Comparison of ENCODE assay signal across 27 cellular contexts in the genomic region with DNA sequence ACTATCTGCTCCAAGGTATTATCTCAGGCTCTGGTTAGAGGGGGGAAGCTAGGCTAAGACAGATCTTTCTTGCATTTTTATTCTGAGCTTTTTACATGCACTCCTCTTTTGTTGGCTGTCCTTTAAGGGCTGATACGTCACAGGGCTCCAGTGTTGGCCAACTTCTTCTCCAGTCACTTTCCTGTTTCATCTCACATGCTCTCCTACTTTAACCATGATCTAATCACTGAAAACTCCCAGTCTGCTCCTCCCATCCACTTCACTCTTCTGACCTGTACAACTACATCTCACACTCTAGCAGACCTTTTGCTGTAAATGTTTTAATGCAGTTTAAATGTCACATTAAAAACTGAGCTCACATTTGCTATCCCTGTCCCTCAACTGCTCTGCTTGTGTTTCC.
DNase-seq lines count a peak whose midpoint lies in the region; ATAC-seq and TF ChIP-seq lines count a peak whose summit lies in the region.
"Had no signal": no experiment of that assay in that cellular context is flagged by ENCODE, and none has a peak within 500 bp of the region (broad histone marks: within the 10 kb centered on the region; RNA-seq: fewer than 3 reads in every experiment).

No MANE protein-coding gene starts in this region.

- H3K27me3 Mint-ChIP-seq in CD4-positive, alpha-beta memory T cell: peaks cover 0 to 2% of the 10 kb centered on the region in 2 donors
- H3K27me3 Mint-ChIP-seq: activated naive CD8-positive, alpha-beta T cell treated with anti-CD3 and anti-CD28 coated beads for 36 hours had no signal

- intact Hi-C loops in left lung (cut with DNase I): no loop called here
- intact Hi-C loops in CD4-positive, alpha-beta memory T cell (cut with micrococcal nuclease): no loop called here

- H3K9ac ChIP-seq in fibroblast of lung (ENCODE audit: insufficient read depth, low read length): no peak overlapping the region

- H3K4me3 ChIP-seq in fibroblast of lung (replicated peaks in 1 of 4; ENCODE audit: control extremely low read depth in 1 of 4, insufficient read depth in 1 of 4, low read depth in 3 of 4, low read length in 4 of 4) (no peak overlapping the region), left lung (no peak overlapping the region)
- no peak overlapping the region for H3K4me3 ChIP-seq in CD4-positive, alpha-beta memory T cell (ENCODE audit: low read length in 2 of 2)
- H3K4me3 ChIP-seq: esophagus muscularis mucosa, GM23338, K562, PC-9 had no signal

- H3K79me2 ChIP-seq in fibroblast of lung (ENCODE audit: control insufficient read depth, insufficient read depth, low read length): no peaks in the 10 kb centered on the region

- no peaks in the 10 kb centered on the region for H3K27me3 ChIP-seq in fibroblast of lung (ENCODE audit: control insufficient read depth, insufficient read depth, low read length)
- H3K27me3 ChIP-seq in left lung: no peaks in the 10 kb centered on the region
- no peaks in the 10 kb centered on the region for H3K27me3 ChIP-seq in CD4-positive, alpha-beta memory T cell (ENCODE audit: insufficient read depth, low read length)
- H3K27me3 ChIP-seq: esophagus muscularis mucosa had no signal

- ATAC-seq in left lung: peak; percentile 88
- no peak for ATAC-seq in GM21737 (IDR thresholded peaks at IDR 0.05; ENCODE audit: unreplicated experiment)
- ATAC-seq: activated CD4-positive, CD25-positive, alpha-beta regulatory T cell treated with anti-CD3 and anti-CD28 coated beads, Interleukin-2, amount 50 U/mL, for 24 hours; CD8-positive, alpha-beta T cell; effector memory CD8-positive, alpha-beta T cell; GM23338; K562; left lobe of liver; natural killer cell; T-cell had no signal

- H3K4me1 Mint-ChIP-seq in CD4-positive, alpha-beta memory T cell: peaks cover 0 to 2% (median 0%) of the 10 kb centered on the region in 4 donors
- H3K4me1 Mint-ChIP-seq: activated naive CD8-positive, alpha-beta T cell treated with anti-CD3 and anti-CD28 coated beads for 36 hours; natural killer cell had no signal

- H3K36me3 Mint-ChIP-seq in CD4-positive, alpha-beta memory T cell: no peaks in the 10 kb centered on the region
- H3K36me3 Mint-ChIP-seq: activated naive CD8-positive, alpha-beta T cell treated with anti-CD3 and anti-CD28 coated beads for 36 hours; CD8-positive, alpha-beta T cell; natural killer cell; T-cell had no signal

- H3K9me3 Mint-ChIP-seq in CD4-positive, alpha-beta memory T cell: peaks cover 0 to 3% (median 0%) of the 10 kb centered on the region in 8 donors
- H3K9me3 Mint-ChIP-seq: activated CD4-positive, alpha-beta memory T cell treated with anti-CD3 and anti-CD28 coated beads, Interleukin-2, amount 10 ng/mL, durations not matched to agents 7 days and 5 days; CD8-positive, alpha-beta T cell; effector memory CD8-positive, alpha-beta T cell; GM23338; HFFc6; natural killer cell had no signal

- H2AFZ ChIP-seq in fibroblast of lung (ENCODE audit: low read length): no peak overlapping the region
- H2AFZ ChIP-seq: GM23338, PC-9 had no signal

- no peak overlapping the region for H3K4me2 ChIP-seq in fibroblast of lung (ENCODE audit: extremely low read depth, insufficient read depth, low read length)
- H3K4me2 ChIP-seq: GM23338, PC-9 had no signal

- no peak overlapping the region for H3K4me3 Mint-ChIP-seq in CD4-positive, alpha-beta memory T cell
- H3K4me3 Mint-ChIP-seq: activated CD4-positive, alpha-beta memory T cell treated with anti-CD3 and anti-CD28 coated beads, Interleukin-2, amount 10 ng/mL, durations not matched to agents 7 days and 5 days; activated naive CD8-positive, alpha-beta T cell treated with anti-CD3 and anti-CD28 coated beads for 36 hours; CD8-positive, alpha-beta T cell; effector memory CD8-positive, alpha-beta T cell; GM23338; HFFc6; natural killer cell; T-cell had no signal

- H4K20me1 ChIP-seq in fibroblast of lung (ENCODE audit: control insufficient read depth, extremely low read depth, insufficient read depth, low read length): no peaks in the 10 kb centered on the region

- H3K27ac Mint-ChIP-seq in CD4-positive, alpha-beta memory T cell: no peak overlapping the region
- H3K27ac Mint-ChIP-seq: activated CD4-positive, alpha-beta memory T cell treated with anti-CD3 and anti-CD28 coated beads, Interleukin-2, amount 10 ng/mL, durations not matched to agents 7 days and 5 days; activated naive CD8-positive, alpha-beta T cell treated with anti-CD3 and anti-CD28 coated beads for 36 hours; CD8-positive, alpha-beta T cell; effector memory CD8-positive, alpha-beta T cell; GM23338; HFFc6; natural killer cell; T-cell had no signal

- H3K4me1 ChIP-seq in fibroblast of lung (ENCODE audit: control insufficient read depth, extremely low read depth, insufficient read depth, low read length) (no peaks in the 10 kb centered on the region), left lung (no peaks in the 10 kb centered on the region)
- no peaks in the 10 kb centered on the region for H3K4me1 ChIP-seq in CD4-positive, alpha-beta memory T cell (ENCODE audit: insufficient read depth, low read length)
- H3K4me1 ChIP-seq: esophagus muscularis mucosa had no signal

- H3K9me3 ChIP-seq in fibroblast of lung (ENCODE audit: control insufficient read depth, insufficient read depth, low read depth, low read length): no peaks in the 10 kb centered on the region
- no peaks in the 10 kb centered on the region for H3K9me3 ChIP-seq in left lung
- no peaks in the 10 kb centered on the region for H3K9me3 ChIP-seq in CD4-positive, alpha-beta memory T cell (ENCODE audit: control insufficient read depth in 1 of 2, low read length in 2 of 2)
- H3K9me3 ChIP-seq: esophagus muscularis mucosa had no signal

- DNase-seq in ELR (ENCODE audit: low read depth) (peak; percentile 7), NCI-H226 (peak; percentile 38), fibroblast of lung (ENCODE audit: low read depth in 2 of 2) (peak; percentile 15 to 58), left lung (no peak), SHP77 (lab: John Stamatoyannopoulos, UW) (no peak)
- DNase-seq in CD4-positive, alpha-beta memory T cell: no peak
- DNase-seq: activated CD4-positive, alpha-beta memory T cell treated with anti-CD3 and anti-CD28 coated beads, Interleukin-2, amount 10 ng/mL, durations not matched to agents 7 days and 5 days; activated naive CD8-positive, alpha-beta T cell treated with anti-CD3 and anti-CD28 coated beads for 36 hours; CD8-positive, alpha-beta T cell; DMS 273 treated with DMSO at 0.1 percent for 48 hours; effector memory CD8-positive, alpha-beta T cell; HFFc6; natural killer cell; NCI-H146; NCI-H524; NK-92 treated with Interleukin-12 subunit alpha and Interleukin-12 subunit beta, amount 100 ng/mL, for 24 hours; PC-9; stimulated activated CD4-positive, alpha-beta T cell treated with anti-CD3 and anti-CD28 coated beads, Interleukin-12 subunit alpha, Interleukin-12 subunit beta, amount 100 ng/mL, for 4 hours; stimulated activated CD4-positive, alpha-beta T cell treated with anti-CD3 and anti-CD28 coated beads, Interleukin-4, amount 100 ng/mL, for 24 hours; stimulated activated naive CD4-positive, alpha-beta T cell treated with Interleukin-2 at 50 U/mL for 16 hours; T-cell had no signal

- H3K36me3 ChIP-seq in fibroblast of lung (ENCODE audit: control insufficient read depth, insufficient read depth, low read length): no peaks in the 10 kb centered on the region
- no peaks in the 10 kb centered on the region for H3K36me3 ChIP-seq in left lung
- H3K36me3 ChIP-seq in CD4-positive, alpha-beta memory T cell (ENCODE audit: insufficient read depth, low read length): no peaks in the 10 kb centered on the region
- H3K36me3 ChIP-seq: esophagus muscularis mucosa had no signal

- CTCF ChIA-PET in CD4-positive, alpha-beta memory T cell (lab: Charles Lee; ENCODE audit: partially characterized antibody): interaction anchor here (1.0 kb wide), 1 partner anchor 10 kb away, joined by 3 read pairs; no protein-coding TSS in a partner anchor

- no peak overlapping the region for H3K27ac ChIP-seq in fibroblast of lung (ENCODE audit: insufficient read depth, low read length)
- no peak overlapping the region for H3K27ac ChIP-seq in left lung
- no peak overlapping the region for H3K27ac ChIP-seq in CD4-positive, alpha-beta memory T cell (ENCODE audit: low read depth, low read length)
- H3K27ac ChIP-seq: esophagus muscularis mucosa, PC-9 had no signal

- POLR2A ChIA-PET in CD4-positive, alpha-beta memory T cell (lab: Charles Lee; ENCODE audit: partially characterized antibody): no interaction called here

- TF ChIP-seq CTCF in fibroblast of lung (conservative IDR thresholded peaks at IDR 0.05 in 1 of 2, IDR thresholded peaks at IDR 0.05 in 1 of 2; ENCODE audit: low read depth in 1 of 2, low read length in 2 of 2) (no peak), left lung (IDR thresholded peaks at IDR 0.05) (no peak)

Comparison
In these comparisons a context has a peak if more than half of its experiments do, and no peak if none do; other contexts are left out.
1. DNase-seq: peak in ELR (single experiment), NCI-H226 (single experiment) and fibroblast of lung (2 of 2); none in left lung (0 of 2), SHP77 (0 of 2) and CD4-positive, alpha-beta memory T cell (0 of 5).